24 cellular contexts compared by ENCODE assay signal in the genomic region with DNA sequence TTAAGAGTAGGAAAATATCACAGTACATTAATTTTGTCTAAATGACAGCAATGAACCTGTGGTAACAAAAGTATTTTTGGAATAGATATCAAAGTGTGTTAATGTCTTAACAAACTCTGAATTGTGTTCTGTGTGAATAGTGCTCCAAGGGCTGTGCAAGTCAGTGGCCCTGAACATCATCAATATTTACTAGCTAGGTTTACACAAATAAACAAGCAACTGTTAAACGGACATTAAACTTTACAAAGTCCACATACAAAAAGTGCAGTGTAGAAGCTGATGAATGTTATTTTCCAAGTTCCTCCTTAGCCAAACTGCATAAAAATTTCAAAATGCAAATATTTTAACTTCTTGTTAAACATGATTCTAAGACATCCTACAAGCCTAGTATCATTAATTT. TPM values are rescaled to one million over a fixed set of nuclear protein-coding genes. Genes with fewer than 3 reads are reported as not detected.
A peak's percentile ranks its signal among the peaks of the same experiment; 100 is the strongest.
DNase-seq lines count a peak whose midpoint lies in the region; ATAC-seq, FAIRE-seq and TF ChIP-seq lines count a peak whose summit lies in the region.
"Had no signal": no experiment of that assay in that cellular context is flagged by ENCODE, and none has a peak within 500 bp of the region (broad histone marks: within the 10 kb centered on the region; RNA-seq: fewer than 3 reads in every experiment).

No MANE protein-coding gene starts in this region.

- H3K27ac Mint-ChIP-seq in activated CD4-positive, alpha-beta T cell treated with anti-CD3 and anti-CD28 coated beads, Interleukin-2, amount 10 ng/mL, durations not matched to agents 7 days and 5 days, result peak overlapping the region; percentile 14
- H3K27ac Mint-ChIP-seq in type B pancreatic cell (peak overlapping the region; percentile 18), CD14-positive monocyte (no peak overlapping the region)

- WGBS in liver, result 19% methylated on average over 1 of the region's 1 CpG

- peaks cover 1% of the 10 kb centered on the region for H3K9me3 Mint-ChIP-seq in activated CD4-positive, alpha-beta T cell treated with anti-CD3 and anti-CD28 coated beads, Interleukin-2, amount 10 ng/mL, durations not matched to agents 7 days and 5 days
- H3K9me3 Mint-ChIP-seq in type B pancreatic cell (no peaks in the 10 kb centered on the region), CD14-positive monocyte (no peaks in the 10 kb centered on the region)

- intact Hi-C loops in CD14-positive monocyte (cut with micrococcal nuclease), result no loop called here

- H3K4me1 Mint-ChIP-seq in activated CD4-positive, alpha-beta T cell treated with anti-CD3 and anti-CD28 coated beads, Interleukin-2, amount 10 ng/mL, durations not matched to agents 7 days and 5 days, result peaks cover 11% of the 10 kb centered on the region
- H3K4me1 Mint-ChIP-seq in type B pancreatic cell (ENCODE audit: unreplicated experiment) (no peaks in the 10 kb centered on the region), CD14-positive monocyte (peaks cover 2% of the 10 kb centered on the region)

- peak; percentile 31 for FAIRE-seq in GM19239 (lab: Jason Lieb, UNC)
- FAIRE-seq: RCC 7860 had no signal

- H3K9ac ChIP-seq in liver (ENCODE audit: low read depth in 1 of 2, low read length in 2 of 2), result no peak overlapping the region

- no peak overlapping the region for H3K4me3 ChIP-seq in liver (ENCODE audit: low read depth in 1 of 3, low read length in 3 of 3)
- H3K4me3 ChIP-seq: SJCRH30 had no signal

- H3K36me3 Mint-ChIP-seq in activated CD4-positive, alpha-beta T cell treated with anti-CD3 and anti-CD28 coated beads, Interleukin-2, amount 10 ng/mL, durations not matched to agents 7 days and 5 days (ENCODE audit: low read depth), result peaks cover 39% of the 10 kb centered on the region
- H3K36me3 Mint-ChIP-seq in type B pancreatic cell (peaks cover 10% of the 10 kb centered on the region), CD14-positive monocyte (peaks cover 41 to 60% of the 10 kb centered on the region in 2 donors)

- peaks cover 9 to 37% (median 29%) of the 10 kb centered on the region in 4 donors for H3K4me1 ChIP-seq in liver (ENCODE audit: control insufficient read depth in 4 of 4, insufficient read depth in 4 of 4, low read length in 3 of 4)
- H3K4me1 ChIP-seq: SJCRH30 had no signal

- no peak for ATAC-seq in HG02981 (IDR thresholded peaks at IDR 0.05; ENCODE audit: unreplicated experiment)

- H3K27me3 Mint-ChIP-seq in activated CD4-positive, alpha-beta T cell treated with anti-CD3 and anti-CD28 coated beads, Interleukin-2, amount 10 ng/mL, durations not matched to agents 7 days and 5 days, result no peaks in the 10 kb centered on the region
- H3K27me3 Mint-ChIP-seq in type B pancreatic cell (no peaks in the 10 kb centered on the region), CD14-positive monocyte (ENCODE audit: low read depth in 3 of 3) (peaks cover 0 to 1% (median 0%) of the 10 kb centered on the region in 3 donors)

- H3K9me3 ChIP-seq in liver (ENCODE audit: control insufficient read depth in 4 of 4, low read length in 3 of 4), result no peaks in the 10 kb centered on the region
- H3K9me3 ChIP-seq: SJCRH30 had no signal

- POLR2A ChIA-PET in activated CD4-positive, alpha-beta T cell treated with anti-CD3 and anti-CD28 coated beads, Interleukin-2, amount 10 ng/mL, durations not matched to agents 7 days and 5 days (lab: Charles Lee), result no interaction called here

- no peak for TF ChIP-seq CTCF in liver (IDR thresholded peaks at IDR 0.05; ENCODE audit: low read depth, low read length, missing input control)
- TF ChIP-seq CTCF in type B pancreatic cell (conservative IDR thresholded peaks at IDR 0.05), result no peak
- no peak for TF ChIP-seq CTCF in CD14-positive monocyte (IDR thresholded peaks at IDR 0.05)

- CTCF ChIA-PET in activated CD4-positive, alpha-beta T cell treated with anti-CD3 and anti-CD28 coated beads, Interleukin-2, amount 10 ng/mL, durations not matched to agents 7 days and 5 days (lab: Charles Lee), result no interaction called here

- H3K27me3 ChIP-seq in liver (ENCODE audit: control insufficient read depth in 4 of 4, insufficient read depth in 4 of 4, low read length in 3 of 4), result no peaks in the 10 kb centered on the region
- H3K27me3 ChIP-seq: SJCRH30 had no signal

- DNase-seq in activated CD4-positive, alpha-beta T cell treated with anti-CD3 and anti-CD28 coated beads, Interleukin-2, amount 10 ng/mL, durations not matched to agents 7 days and 5 days, result no peak
- DNase-seq in activated CD4-positive, alpha-beta T cell treated with anti-CD3 and anti-CD28 coated beads, Interleukin-2, amount 50 U/mL, for 4 hours, result no peak
- DNase-seq in GM19239 (ENCODE audit: insufficient read length, low spot score) (no peak), type B pancreatic cell (ENCODE audit: extremely low spot score, unreplicated experiment) (no peak), CD14-positive monocyte (ENCODE audit: low spot score) (no peak)
- DNase-seq in stimulated activated CD4-positive, alpha-beta T cell treated with anti-CD3 and anti-CD28 coated beads, Interleukin-1b, Interleukin-23, amount 100 ng/mL, for 48 hours, result no peak
- DNase-seq: 8988T, COR-L47, DMS 273 treated with DMSO at 0.1 percent for 48 hours, DMS79 treated with DMSO at 0.1 percent for 48 hours, H7, KBM-7, MM.1S, NCI-H1048, NCI-H1417 treated with DMSO at 0.1 percent for 48 hours, NCI-H187, NCI-H446, NCI-H526, OCI-M1, SJCRH30 had no signal

- H3K36me3 ChIP-seq in liver (ENCODE audit: control insufficient read depth in 4 of 4, insufficient read depth in 3 of 4, low read depth in 1 of 4, low read length in 3 of 4), result peaks cover 2 to 19% (median 10%) of the 10 kb centered on the region in 4 donors

- H3K27ac ChIP-seq in liver (ENCODE audit: low read depth in 1 of 2, low read length in 2 of 2), result peak overlapping the region; percentile 41 to 51
- H3K27ac ChIP-seq: HL-60, SJCRH30 had no signal

- TF ChIP-seq RAD21 in liver (IDR thresholded peaks at IDR 0.05), result no peak

- H3K4me3 Mint-ChIP-seq in activated CD4-positive, alpha-beta T cell treated with anti-CD3 and anti-CD28 coated beads, Interleukin-2, amount 10 ng/mL, durations not matched to agents 7 days and 5 days, result no peak overlapping the region
- H3K4me3 Mint-ChIP-seq in type B pancreatic cell (peak overlapping the region; percentile 26), CD14-positive monocyte (no peak overlapping the region)

TF ChIP-seq in liver, 16 proteins besides CTCF, POLR2A, EP300 and RAD21:
- peak in 1 of 2 donors; percentile 40 for TF ChIP-seq RXRA (IDR thresholded peaks at IDR 0.05)
- peak; percentile 61 to 70 for TF ChIP-seq HNF4A (conservative IDR thresholded peaks at IDR 0.05)
- peak; percentile 61 for TF ChIP-seq FOXA2 (IDR thresholded peaks at IDR 0.05)
- TF ChIP-seq SP1 (IDR thresholded peaks at IDR 0.05), result peak; percentile 28
- no peak for TF ChIP-seq EGR1 (IDR thresholded peaks at IDR 0.05; ENCODE audit: low read depth in 2 of 2)
- TF ChIP-seq YY1 (IDR thresholded peaks at IDR 0.05), result no peak
- TF ChIP-seq FOXA1 (IDR thresholded peaks at IDR 0.05), result peak; percentile 20

RNA-seq across cellular contexts. Expression of gene GTF2A2, which starts 2.1 kb away (rescaled TPM):
- 100 to 1,000 TPM; 110 to 123 TPM for total RNA-seq in activated CD4-positive, alpha-beta T cell treated with anti-CD3 and anti-CD28 coated beads, Interleukin-2, amount 10 ng/mL, durations not matched to agents 7 days and 5 days
- total RNA-seq in liver (10 to 100 TPM; 11.7 to 24.9 TPM), type B pancreatic cell (ENCODE audit: low replicate concordance) (109 and 115 TPM in 2 replicates)
- polyA plus RNA-seq in liver (100 to 1,000 TPM in 1 of 2 donors, 10 to 100 TPM in 1; 29.6 to 101 TPM), CD14-positive monocyte (100 to 1,000 TPM; 126 to 166 TPM)

RNA-seq across cellular contexts. Expression of gene BNIP2, which starts 29.8 kb away (rescaled TPM):
- 10 to 100 TPM; 73.3 to 75.2 TPM for total RNA-seq in activated CD4-positive, alpha-beta T cell treated with anti-CD3 and anti-CD28 coated beads, Interleukin-2, amount 10 ng/mL, durations not matched to agents 7 days and 5 days
- total RNA-seq in liver (10 to 100 TPM; 32.4 to 73.6 TPM), type B pancreatic cell (ENCODE audit: low replicate concordance) (37.6 and 48.9 TPM in 2 replicates)
- polyA plus RNA-seq in liver (10 to 100 TPM; 17.4 to 26.7 TPM), CD14-positive monocyte (100 to 1,000 TPM; 136 to 189 TPM)

RNA-seq across cellular contexts. Expression of gene GCNT3, which starts 47.8 kb away (rescaled TPM):
- total RNA-seq in activated CD4-positive, alpha-beta T cell treated with anti-CD3 and anti-CD28 coated beads, Interleukin-2, amount 10 ng/mL, durations not matched to agents 7 days and 5 days, result not detected
- total RNA-seq in liver (under 1 TPM in 1 of 2 donors, not detected in 1; 0.37 TPM), type B pancreatic cell (ENCODE audit: low replicate concordance) (19.6 and 32.7 TPM in 2 replicates)
- polyA plus RNA-seq in liver (under 1 TPM in 1 of 2 donors, not detected in 1; 0.14 TPM), CD14-positive monocyte (not detected)
- total RNA-seq: H7 had no signal

Comparison
In these comparisons a context has a peak if more than half of its experiments do, and no peak if none do; other contexts are left out.
1. H3K27ac Mint-ChIP-seq: peak in activated CD4-positive, alpha-beta T cell treated with anti-CD3 and anti-CD28 coated beads, Interleukin-2, amount 10 ng/mL, durations not matched to agents 7 days and 5 days (single experiment) and type B pancreatic cell (single experiment); none in CD14-positive monocyte (0 of 7).
2. RNA of gene GCNT3, which starts 47.8 kb away (total RNA-seq): 19.6 to 32.7 TPM in type B pancreatic cell; 0.37 TPM in liver and not detected in activated CD4-positive, alpha-beta T cell treated with anti-CD3 and anti-CD28 coated beads, Interleukin-2, amount 10 ng/mL, durations not matched to agents 7 days and 5 days; every median in the first group is over 10 times any median in the second.